ENCODE assay signal across 31 cellular contexts in genomic region chr10:102480396-102480795, GRCh38. TPM values are rescaled to one million over a fixed set of nuclear protein-coding genes. Genes with fewer than 3 reads are reported as not detected.
DNase-seq lines count a peak whose midpoint lies in the region; ATAC-seq, FAIRE-seq and TF ChIP-seq lines count a peak whose summit lies in the region.
"Had no signal": no experiment of that assay in that cellular context is flagged by ENCODE, and none has a peak within 500 bp of the region (broad histone marks: within the 10 kb centered on the region; RNA-seq: fewer than 3 reads in every experiment).

No MANE protein-coding gene starts in this region.

- no peak overlapping the region for H3K4ac ChIP-seq in neuronal stem cell (ENCODE audit: low read length)

- TF ChIP-seq CTCF in K562 (IDR thresholded peaks at IDR 0.05 in 2 of 3, conservative IDR thresholded peaks at IDR 0.05 in 1 of 3; ENCODE audit: insufficient read depth in 2 of 3, low read depth in 1 of 3, low read length in 3 of 3): no peak

- H4K8ac ChIP-seq in neuronal stem cell (ENCODE audit: low read depth, low read length): no peak overlapping the region

- intact Hi-C loops in K562 (cut with micrococcal nuclease): no loop called here

- H3K4me1 Mint-ChIP-seq in activated CD4-positive, alpha-beta T cell treated with anti-CD3 and anti-CD28 coated beads, Interleukin-2, amount 10 ng/mL, durations not matched to agents 7 days and 5 days: peaks cover 10% of the 10 kb centered on the region
- H3K4me1 Mint-ChIP-seq: GM23338, H9 had no signal

- H3K27ac Mint-ChIP-seq in activated CD4-positive, alpha-beta T cell treated with anti-CD3 and anti-CD28 coated beads, Interleukin-2, amount 10 ng/mL, durations not matched to agents 7 days and 5 days: peak overlapping the region; percentile 46
- H3K27ac Mint-ChIP-seq: GM23338, HFFc6 had no signal

- H3K27me3 Mint-ChIP-seq in activated CD4-positive, alpha-beta T cell treated with anti-CD3 and anti-CD28 coated beads, Interleukin-2, amount 10 ng/mL, durations not matched to agents 7 days and 5 days: no peaks in the 10 kb centered on the region

- H2AFZ ChIP-seq in K562 (ENCODE audit: low read depth, low read length) (no peak overlapping the region), neuronal stem cell (ENCODE audit: low read length) (no peak overlapping the region)
- H2AFZ ChIP-seq: GM23338 had no signal

- H2BK15ac ChIP-seq in neuronal stem cell (ENCODE audit: low read length): no peak overlapping the region

- H4K20me1 ChIP-seq in BLaER1 (peaks cover 59% of the 10 kb centered on the region), K562 (replicated peaks; ENCODE audit: control insufficient read depth, insufficient read depth, low read length) (no peaks in the 10 kb centered on the region)

- CTCF ChIA-PET in activated CD4-positive, alpha-beta T cell treated with anti-CD3 and anti-CD28 coated beads, Interleukin-2, amount 10 ng/mL, durations not matched to agents 7 days and 5 days (lab: Charles Lee): interaction anchor here (1.2 to 3.6 kb wide), 9 partner anchors 20 to 214 kb away, joined by 3 to 13 read pairs (median 5); partner anchors contain the start of genes ACTR1A and SUFU
- CTCF ChIA-PET in K562 (lab: Yijun Ruan, JAX; ENCODE audit: low intra/inter-chr PET ratio): interaction anchor here (1.5 kb wide), 1 partner anchor 87 kb away, joined by 3 read pairs; no protein-coding TSS in a partner anchor

- FAIRE-seq in K562 (lab: Jason Lieb, UNC): no peak
- FAIRE-seq: GM12892, HTR-8/SVneo had no signal

- H3K36me3 ChIP-seq in BLaER1 (peaks cover 99% of the 10 kb centered on the region), K562 (ENCODE audit: control insufficient read depth, insufficient read depth, low read length) (peaks cover 67% of the 10 kb centered on the region; the same call in 2 of the 3 replicates), neuronal stem cell (replicated peaks in 1 of 2; ENCODE audit: control insufficient read depth in 2 of 2, insufficient read depth in 2 of 2, low read length in 2 of 2) (peaks cover 51 to 94% of the 10 kb centered on the region in 2 donors)

- in situ Hi-C loops in K562 (cut with MboI): no loop called here

- H3K27me3 ChIP-seq in BLaER1: no peaks in the 10 kb centered on the region
- H3K27me3 ChIP-seq in K562 (ENCODE audit: control insufficient read depth in 2 of 2, insufficient read depth in 2 of 2, low read length in 2 of 2): no peaks in the 10 kb centered on the region
- H3K27me3 ChIP-seq in neuronal stem cell (ENCODE audit: control insufficient read depth in 3 of 3, insufficient read depth in 3 of 3, low read depth in 1 of 3, low read length in 3 of 3): no peaks in the 10 kb centered on the region
- H3K27me3 ChIP-seq: BE2C, SJCRH30 had no signal

- no peaks in the 10 kb centered on the region for H3K9me3 Mint-ChIP-seq in activated CD4-positive, alpha-beta T cell treated with anti-CD3 and anti-CD28 coated beads, Interleukin-2, amount 10 ng/mL, durations not matched to agents 7 days and 5 days
- H3K9me3 Mint-ChIP-seq: GM23338, H9, HFFc6 had no signal

- peaks cover 4% of the 10 kb centered on the region for H3K79me1 ChIP-seq in neuronal stem cell (ENCODE audit: low read depth, low read length)

- H3K9me3 ChIP-seq in BLaER1: no peaks in the 10 kb centered on the region
- no peaks in the 10 kb centered on the region for H3K9me3 ChIP-seq in K562 (replicated peaks; ENCODE audit: control insufficient read depth, insufficient read depth, low read depth, low read length)
- H3K9me3 ChIP-seq in neuronal stem cell (replicated peaks in 1 of 2; ENCODE audit: control insufficient read depth in 2 of 2, insufficient read depth in 1 of 2, low read depth in 1 of 2, low read length in 2 of 2): no peaks in the 10 kb centered on the region
- H3K9me3 ChIP-seq: BE2C, SJCRH30 had no signal

- TF ChIP-seq POLR2A in K562 (conservative IDR thresholded peaks at IDR 0.05): no peak

- H3K4me3 Mint-ChIP-seq in activated CD4-positive, alpha-beta T cell treated with anti-CD3 and anti-CD28 coated beads, Interleukin-2, amount 10 ng/mL, durations not matched to agents 7 days and 5 days: no peak overlapping the region
- H3K4me3 Mint-ChIP-seq: GM23338, H9, HFFc6 had no signal

- POLR2A ChIA-PET in activated CD4-positive, alpha-beta T cell treated with anti-CD3 and anti-CD28 coated beads, Interleukin-2, amount 10 ng/mL, durations not matched to agents 7 days and 5 days (lab: Charles Lee): no interaction called here
- POLR2A ChIA-PET in K562 (lab: Yijun Ruan, JAX): interaction anchor here (1.2 kb wide), 1 partner anchor 662 kb away, joined by 3 read pairs; no protein-coding TSS in a partner anchor

- 0 out of 2 replicates have a peak overlapping the region, but pooled peaks have one; percentile 52 for H3K9ac ChIP-seq in BLaER1
- H3K9ac ChIP-seq in K562 (ENCODE audit: insufficient read depth in 1 of 2, low read depth in 2 of 2, low read length in 2 of 2): no peak overlapping the region; a peak in 1 of 4 replicates
- no peak overlapping the region for H3K9ac ChIP-seq in neuronal stem cell (ENCODE audit: low read depth, low read length, poor library complexity)

- H4K91ac ChIP-seq in neuronal stem cell (ENCODE audit: low read depth, low read length, poor library complexity): no peak overlapping the region

- peaks cover 45% of the 10 kb centered on the region for H3K36me3 Mint-ChIP-seq in activated CD4-positive, alpha-beta T cell treated with anti-CD3 and anti-CD28 coated beads, Interleukin-2, amount 10 ng/mL, durations not matched to agents 7 days and 5 days (ENCODE audit: low read depth)

- DNase-seq in activated CD4-positive, alpha-beta T cell treated with anti-CD3 and anti-CD28 coated beads, Interleukin-2, amount 10 ng/mL, durations not matched to agents 7 days and 5 days: no peak
- no peak for DNase-seq in activated CD4-positive, alpha-beta T cell treated with anti-CD3 and anti-CD28 coated beads, Interleukin-2, amount 50 U/mL, for 4 hours
- no peak for DNase-seq in K562 (ENCODE audit: extremely low read depth in 1 of 4, low spot score in 3 of 4)
- DNase-seq in neuronal stem cell (ENCODE audit: low spot score): no peak
- no peak for DNase-seq in NCI-H2171 treated with DMSO at 0.1 percent for 48 hours (lab: John Stamatoyannopoulos, UW)
- no peak for DNase-seq in stimulated activated CD4-positive, alpha-beta T cell treated with anti-CD3 and anti-CD28 coated beads, Interleukin-4, amount 100 ng/mL, for 24 hours
- DNase-seq: 8988T; ACHN; BE2C; DMS153; DND-41; H9; HFFc6; KBM-7; MV-4-11; NCI-H1105; NCI-H1436 treated with DMSO at 0.1 percent for 48 hours; NCI-H187 treated with DMSO at 0.1 percent for 48 hours; NCI-H2107; NCI-H446 treated with DMSO at 0.1 percent for 48 hours; NCI-H526; NCI-H82; NK-92 treated with Interleukin-12 subunit alpha and Interleukin-12 subunit beta, amount 100 ng/mL, for 24 hours; PC-3; SJCRH30 had no signal

- H3K4me2 ChIP-seq in BLaER1: no peak overlapping the region
- H3K4me2 ChIP-seq in K562 (ENCODE audit: insufficient read depth, low read length): no peak overlapping the region
- H3K4me2 ChIP-seq in neuronal stem cell (ENCODE audit: insufficient read depth, low read length, poor library complexity, severe bottlenecking): no peak overlapping the region
- H3K4me2 ChIP-seq: GM23338 had no signal

- H2BK120ac ChIP-seq in neuronal stem cell (ENCODE audit: low read depth, low read length): no peak overlapping the region

- no peak overlapping the region for H2BK12ac ChIP-seq in neuronal stem cell (ENCODE audit: low read length)

- no peak overlapping the region for H2BK5ac ChIP-seq in neuronal stem cell (ENCODE audit: low read length)

- no peak for TF ChIP-seq EP300 in K562 (IDR thresholded peaks at IDR 0.05; ENCODE audit: low read length)

- WGBS in K562 (ENCODE audit: insufficient coverage, low coverage, missing lambda C conversion rate): 93% methylated on average over 4 of the region's 9 CpGs
- no CpG with 5 or more reads among the region's 9 CpGs for WGBS in neuronal stem cell (ENCODE audit: extremely low coverage in 2 of 2, insufficient read length in 2 of 2, insufficient replicate concordance in 1 of 2), 2 donors

- no peak for TF ChIP-seq RAD21 in K562 (CRISPR knock-in tag; conservative IDR thresholded peaks at IDR 0.05 in 1 of 2, IDR thresholded peaks at IDR 0.05 in 1 of 2)

- no peak overlapping the region for H2AK5ac ChIP-seq in neuronal stem cell (ENCODE audit: low read depth, low read length)

- H3K4me3 ChIP-seq in BLaER1 (no peak overlapping the region), K562 (no peak overlapping the region), neuronal stem cell (ENCODE audit: low read length in 2 of 2) (no peak overlapping the region)
- H3K4me3 ChIP-seq: GM23338, SJCRH30 had no signal

- H3K27ac ChIP-seq in BLaER1: peak overlapping the region; percentile 14; the same call in 1 of the 2 replicates
- H3K27ac ChIP-seq in K562 (ENCODE audit: extremely low read depth, low read depth, low read length): no peak overlapping the region
- H3K27ac ChIP-seq in neuronal stem cell (replicated peaks; ENCODE audit: low read length): no peak overlapping the region
- H3K27ac ChIP-seq: SJCRH30 had no signal

- H3K4me1 ChIP-seq in BLaER1 (peaks cover 12% of the 10 kb centered on the region), K562 (replicated peaks in 1 of 2; ENCODE audit: control insufficient read depth in 2 of 2, insufficient read depth in 2 of 2, low read length in 2 of 2) (peaks cover 4 to 9% of the 10 kb centered on the region in 2 experiments; a peak in 4 of 5 replicates), neuronal stem cell (ENCODE audit: control insufficient read depth in 2 of 2, insufficient read depth in 1 of 2, low read depth in 1 of 2, low read length in 2 of 2) (no peaks in the 10 kb centered on the region)
- H3K4me1 ChIP-seq: SJCRH30 had no signal

- H3K18ac ChIP-seq in neuronal stem cell (ENCODE audit: low read length): no peak overlapping the region

- no peak for ATAC-seq in K562
- no peak for ATAC-seq in GM19023 (IDR thresholded peaks at IDR 0.05; ENCODE audit: unreplicated experiment)
- ATAC-seq: GM23338, PC-3, Right ventricle myocardium inferior had no signal

- no peaks in the 10 kb centered on the region for H3K9me1 ChIP-seq in K562 (ENCODE audit: control insufficient read depth, insufficient read depth, low read length)

- H3K23ac ChIP-seq in neuronal stem cell (ENCODE audit: low read depth, low read length, poor library complexity): no peak overlapping the region

- H3K79me2 ChIP-seq in K562 (ENCODE audit: control insufficient read depth, insufficient read depth, low read length): no peaks in the 10 kb centered on the region

- no TSS peak for BruUV-seq in K562 (replicated peaks; lab: Mats Ljungman, UMichigan)

- peak overlapping the region; percentile 43 for H3K14ac ChIP-seq in neuronal stem cell (ENCODE audit: low read length)

RNA-seq across cellular contexts. Expression of gene ACTR1A, which starts 22.1 kb away (rescaled TPM):
- 10 to 100 TPM; 76.1 to 84.5 TPM for total RNA-seq in activated CD4-positive, alpha-beta T cell treated with anti-CD3 and anti-CD28 coated beads, Interleukin-2, amount 10 ng/mL, durations not matched to agents 7 days and 5 days
- total RNA-seq in K562 (2011; cell fraction: chromatin; rRNA removed; ENCODE audit: low replicate concordance): 49.4 and 103 TPM in 2 replicates
- total RNA-seq in K562 (2011; cell fraction: nucleolus; rRNA removed): 55.9 and 62.7 TPM in 2 replicates
- 52.4 and 56.3 TPM in 2 replicates for total RNA-seq in K562 (2011; cell fraction: nucleoplasm; rRNA removed)
- total RNA-seq in K562 (2014; rRNA removed) (47.8 and 49.1 TPM in 2 replicates), K562 (2014; rRNA removed; fragmentation: Illumina TruSeq; extraction: Trizol) (39.8 and 43.6 TPM in 2 replicates), K562 (2015; rRNA removed; fragmentation: Illumina TruSeq; extraction: Trizol) (47.7 and 52.5 TPM in 2 replicates), K562 (2021) (56.7 and 60.5 TPM in 2 replicates)
- polyA plus RNA-seq in K562 (2011; rRNA removed) (77.2 and 80.3 TPM in 2 replicates), K562 (2014; fragmentation: Illumina TruSeq; extraction: Trizol) (60.2 and 60.9 TPM in 2 replicates), K562 (2014; fragmentation: Nextera tagmentation; extraction: Ambion mirVana) (10 to 100 TPM; 36.3 to 44.1 TPM), K562 (2014; rRNA removed) (49.6 and 60.5 TPM in 2 replicates)
- 72.0 and 75.9 TPM in 2 replicates for polyA plus RNA-seq in K562 (2011; cell fraction: cytosol; rRNA removed)
- polyA plus RNA-seq in K562 (2011; cell fraction: nucleus; rRNA removed): 90.8 and 94.6 TPM in 2 replicates
- 44.6 and 45.2 TPM in 2 replicates for polyA plus RNA-seq in K562 (2012)
- polyA minus RNA-seq in K562 (2011; rRNA and poly(A)+ RNA removed): 46.7 and 62.1 TPM in 2 replicates
- 38.5 TPM in 2 replicates for polyA minus RNA-seq in K562 (2011; cell fraction: cytosol; rRNA and poly(A)+ RNA removed)
- polyA minus RNA-seq in K562 (2011; cell fraction: nucleus; rRNA and poly(A)+ RNA removed): 23.0 and 41.4 TPM in 2 replicates
- polyA plus RNA-seq in neuronal stem cell (2013, experiment 1 of 2): 68.5 TPM
- polyA plus RNA-seq in neuronal stem cell (2013, experiment 2 of 2): 66.5 TPM

RNA-seq across cellular contexts. Expression of gene SUFU, which starts 23.4 kb away (rescaled TPM):
- total RNA-seq in activated CD4-positive, alpha-beta T cell treated with anti-CD3 and anti-CD28 coated beads, Interleukin-2, amount 10 ng/mL, durations not matched to agents 7 days and 5 days: 10 to 100 TPM; 13.4 to 14.2 TPM
- total RNA-seq in K562 (2011; cell fraction: chromatin; rRNA removed; ENCODE audit: low replicate concordance): 5.6 and 12.2 TPM in 2 replicates
- 5.0 and 5.7 TPM in 2 replicates for total RNA-seq in K562 (2011; cell fraction: nucleolus; rRNA removed)
- 6.2 and 7.5 TPM in 2 replicates for total RNA-seq in K562 (2011; cell fraction: nucleoplasm; rRNA removed)
- total RNA-seq in K562 (2014; rRNA removed) (0.82 and 1.3 TPM in 2 replicates), K562 (2014; rRNA removed; fragmentation: Illumina TruSeq; extraction: Trizol) (0.67 and 0.69 TPM in 2 replicates), K562 (2015; rRNA removed; fragmentation: Illumina TruSeq; extraction: Trizol) (0.76 and 0.90 TPM in 2 replicates), K562 (2021) (6.3 and 6.8 TPM in 2 replicates)
- polyA plus RNA-seq in K562 (2011; rRNA removed) (1.8 and 2.6 TPM in 2 replicates), K562 (2014; fragmentation: Illumina TruSeq; extraction: Trizol) (4.5 and 4.8 TPM in 2 replicates), K562 (2014; fragmentation: Nextera tagmentation; extraction: Ambion mirVana) (under 1 TPM; 0.59 to 0.78 TPM), K562 (2014; rRNA removed) (2.4 and 2.8 TPM in 2 replicates)
- polyA plus RNA-seq in K562 (2011; cell fraction: cytosol; rRNA removed): 2.4 and 2.5 TPM in 2 replicates
- polyA plus RNA-seq in K562 (2011; cell fraction: nucleus; rRNA removed): 4.1 and 4.5 TPM in 2 replicates
- polyA plus RNA-seq in K562 (2012): 4.0 and 5.1 TPM in 2 replicates
- polyA minus RNA-seq in K562 (2011; rRNA and poly(A)+ RNA removed): 2.0 and 2.8 TPM in 2 replicates
- 2.8 and 3.6 TPM in 2 replicates for polyA minus RNA-seq in K562 (2011; cell fraction: cytosol; rRNA and poly(A)+ RNA removed)
- polyA minus RNA-seq in K562 (2011; cell fraction: nucleus; rRNA and poly(A)+ RNA removed): 1.6 and 2.2 TPM in 2 replicates
- polyA plus RNA-seq in neuronal stem cell (2013, experiment 1 of 2): 15.6 TPM
- polyA plus RNA-seq in neuronal stem cell (2013, experiment 2 of 2): 15.2 TPM

RNA-seq across cellular contexts. Expression of gene C10orf95, which starts 29.1 kb away (rescaled TPM):
- under 1 TPM in 1 of 2 experiments, not detected in 1; 0.17 TPM for total RNA-seq in activated CD4-positive, alpha-beta T cell treated with anti-CD3 and anti-CD28 coated beads, Interleukin-2, amount 10 ng/mL, durations not matched to agents 7 days and 5 days
- 0.48 and 0.93 TPM in 2 replicates for total RNA-seq in K562 (2011; cell fraction: chromatin; rRNA removed; ENCODE audit: low replicate concordance)
- 1.0 and 1.3 TPM in 2 replicates for total RNA-seq in K562 (2011; cell fraction: nucleolus; rRNA removed)
- 1.6 and 1.9 TPM in 2 replicates for total RNA-seq in K562 (2011; cell fraction: nucleoplasm; rRNA removed)
- total RNA-seq in K562 (2014; rRNA removed) (0.41 and 0.90 TPM in 2 replicates), K562 (2014; rRNA removed; fragmentation: Illumina TruSeq; extraction: Trizol) (not detected in 2 replicates), K562 (2015; rRNA removed; fragmentation: Illumina TruSeq; extraction: Trizol) (0.26 and 0.29 TPM in 2 replicates), K562 (2021) (0.38 and 0.49 TPM in 2 replicates)
- polyA plus RNA-seq in K562 (2011; rRNA removed) (0.08 and 0.24 TPM in 2 replicates), K562 (2014; fragmentation: Illumina TruSeq; extraction: Trizol) (0.18 and 0.30 TPM in 2 replicates), K562 (2014; fragmentation: Nextera tagmentation; extraction: Ambion mirVana) (under 1 TPM; 0.03 to 0.14 TPM), K562 (2014; rRNA removed) (0.16 and 0.35 TPM in 2 replicates)
- polyA plus RNA-seq in K562 (2011; cell fraction: cytosol; rRNA removed): 0.40 and 0.70 TPM in 2 replicates
- polyA plus RNA-seq in K562 (2011; cell fraction: nucleus; rRNA removed): 0.63 and 0.87 TPM in 2 replicates
- polyA plus RNA-seq in K562 (2012): 1.9 and 2.0 TPM in 2 replicates
- 0.21 and 0.30 TPM in 2 replicates for polyA minus RNA-seq in K562 (2011; rRNA and poly(A)+ RNA removed)
- polyA minus RNA-seq in K562 (2011; cell fraction: cytosol; rRNA and poly(A)+ RNA removed): not detected in 2 replicates
- 1.2 and 1.5 TPM in 2 replicates for polyA minus RNA-seq in K562 (2011; cell fraction: nucleus; rRNA and poly(A)+ RNA removed)
- 0.10 TPM for polyA plus RNA-seq in neuronal stem cell (2013, experiment 1 of 2)
- 0.18 TPM for polyA plus RNA-seq in neuronal stem cell (2013, experiment 2 of 2)
- total RNA-seq: H9, Right ventricle myocardium inferior had no signal

RNA-seq across cellular contexts. Expression of gene CUEDC2, which starts 48.0 kb away (rescaled TPM):
- total RNA-seq in activated CD4-positive, alpha-beta T cell treated with anti-CD3 and anti-CD28 coated beads, Interleukin-2, amount 10 ng/mL, durations not matched to agents 7 days and 5 days: 10 to 100 TPM; 63.6 to 68.9 TPM
- 16.7 and 39.3 TPM in 2 replicates for total RNA-seq in K562 (2011; cell fraction: chromatin; rRNA removed; ENCODE audit: low replicate concordance)
- total RNA-seq in K562 (2011; cell fraction: nucleolus; rRNA removed): 30.3 and 31.5 TPM in 2 replicates
- total RNA-seq in K562 (2011; cell fraction: nucleoplasm; rRNA removed): 14.4 and 24.2 TPM in 2 replicates
- 35.9 and 37.0 TPM in 2 replicates for total RNA-seq in K562 (2014; rRNA removed)
- total RNA-seq in K562 (2014; rRNA removed; fragmentation: Illumina TruSeq; extraction: Trizol): 13.5 and 17.8 TPM in 2 replicates
- 19.9 and 21.0 TPM in 2 replicates for total RNA-seq in K562 (2015; rRNA removed; fragmentation: Illumina TruSeq; extraction: Trizol)
- total RNA-seq in K562 (2021): 36.0 and 40.1 TPM in 2 replicates
- 27.4 and 34.9 TPM in 2 replicates for polyA plus RNA-seq in K562 (2011; rRNA removed)
- 53.4 and 65.7 TPM in 2 replicates for polyA plus RNA-seq in K562 (2011; cell fraction: cytosol; rRNA removed)
- 66.8 and 81.1 TPM in 2 replicates for polyA plus RNA-seq in K562 (2011; cell fraction: nucleus; rRNA removed)
- 33.8 and 48.3 TPM in 2 replicates for polyA plus RNA-seq in K562 (2012)
- polyA plus RNA-seq in K562 (2014; fragmentation: Illumina TruSeq; extraction: Trizol): 44.5 and 48.9 TPM in 2 replicates
- polyA plus RNA-seq in K562 (2014; fragmentation: Nextera tagmentation; extraction: Ambion mirVana): 10 to 100 TPM in 1 of 2 experiments, 1 to 10 TPM in 1; 8.5 to 17.0 TPM
- polyA plus RNA-seq in K562 (2014; rRNA removed): 45.6 and 48.3 TPM in 2 replicates
- 9.5 TPM in 2 replicates for polyA minus RNA-seq in K562 (2011; rRNA and poly(A)+ RNA removed)
- polyA minus RNA-seq in K562 (2011; cell fraction: cytosol; rRNA and poly(A)+ RNA removed): 22.7 and 24.0 TPM in 2 replicates
- polyA minus RNA-seq in K562 (2011; cell fraction: nucleus; rRNA and poly(A)+ RNA removed): 7.7 and 8.6 TPM in 2 replicates
- polyA plus RNA-seq in neuronal stem cell (2013, experiment 1 of 2): 114 TPM
- 113 TPM for polyA plus RNA-seq in neuronal stem cell (2013, experiment 2 of 2)

RNA-seq across cellular contexts. Expression of gene FBXL15, which starts 59.8 kb away (rescaled TPM):
- 10 to 100 TPM in 1 of 2 experiments, 1 to 10 TPM in 1; 8.7 to 11.2 TPM for total RNA-seq in activated CD4-positive, alpha-beta T cell treated with anti-CD3 and anti-CD28 coated beads, Interleukin-2, amount 10 ng/mL, durations not matched to agents 7 days and 5 days
- total RNA-seq in K562 (2011; cell fraction: chromatin; rRNA removed; ENCODE audit: low replicate concordance): 2.1 and 10.9 TPM in 2 replicates
- total RNA-seq in K562 (2011; cell fraction: nucleolus; rRNA removed): 16.8 and 21.0 TPM in 2 replicates
- total RNA-seq in K562 (2011; cell fraction: nucleoplasm; rRNA removed): 6.7 and 7.4 TPM in 2 replicates
- 25.8 and 27.4 TPM in 2 replicates for total RNA-seq in K562 (2014; rRNA removed)
- 0.80 and 1.2 TPM in 2 replicates for total RNA-seq in K562 (2014; rRNA removed; fragmentation: Illumina TruSeq; extraction: Trizol)
- total RNA-seq in K562 (2015; rRNA removed; fragmentation: Illumina TruSeq; extraction: Trizol): 4.1 and 4.5 TPM in 2 replicates
- 19.5 and 25.4 TPM in 2 replicates for total RNA-seq in K562 (2021)
- polyA plus RNA-seq in K562 (2011; rRNA removed): 3.5 and 5.6 TPM in 2 replicates
- 10.9 and 32.1 TPM in 2 replicates for polyA plus RNA-seq in K562 (2011; cell fraction: cytosol; rRNA removed)
- polyA plus RNA-seq in K562 (2011; cell fraction: nucleus; rRNA removed): 29.9 and 52.2 TPM in 2 replicates
- 9.6 and 16.4 TPM in 2 replicates for polyA plus RNA-seq in K562 (2012)
- polyA plus RNA-seq in K562 (2014; fragmentation: Illumina TruSeq; extraction: Trizol): 1.4 and 3.1 TPM in 2 replicates
- polyA plus RNA-seq in K562 (2014; fragmentation: Nextera tagmentation; extraction: Ambion mirVana): under 1 TPM; 0.08 to 0.31 TPM
- 24.0 and 25.9 TPM in 2 replicates for polyA plus RNA-seq in K562 (2014; rRNA removed)
- 0.49 and 0.72 TPM in 2 replicates for polyA minus RNA-seq in K562 (2011; rRNA and poly(A)+ RNA removed)
- polyA minus RNA-seq in K562 (2011; cell fraction: cytosol; rRNA and poly(A)+ RNA removed): 2.8 and 7.2 TPM in 2 replicates
- polyA minus RNA-seq in K562 (2011; cell fraction: nucleus; rRNA and poly(A)+ RNA removed): 5.5 and 7.0 TPM in 2 replicates
- polyA plus RNA-seq in neuronal stem cell (2013, experiment 1 of 2): 4.7 TPM
- 4.8 TPM for polyA plus RNA-seq in neuronal stem cell (2013, experiment 2 of 2)
